Comparison of ENCODE assay signal across 23 cellular contexts in the genomic region with DNA sequence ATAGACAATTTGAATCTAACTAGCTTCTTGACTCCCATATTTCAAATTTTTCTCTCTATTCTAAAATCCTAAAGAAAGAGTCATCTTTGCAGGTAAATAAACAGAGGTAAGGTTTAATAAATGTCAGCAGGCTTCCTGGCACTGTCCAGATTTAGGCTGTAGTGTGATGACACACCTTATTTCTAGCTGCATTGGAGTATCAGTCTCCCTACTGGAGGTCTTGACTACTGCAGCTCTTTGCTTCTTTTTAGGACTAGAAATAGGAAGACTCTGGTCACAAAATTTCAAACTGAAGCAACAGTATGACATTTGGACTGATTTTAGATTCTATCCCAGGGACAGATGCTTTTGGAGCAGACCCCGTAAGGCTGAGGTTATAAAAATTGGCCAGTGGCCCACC. TPM values are rescaled to one million over a fixed set of nuclear protein-coding genes. Genes with fewer than 3 reads are reported as not detected.
"Had no signal": no experiment of that assay in that cellular context is flagged by ENCODE, and none has a peak within 500 bp of the region (broad histone marks: within the 10 kb centered on the region; RNA-seq: fewer than 3 reads in every experiment).

No MANE protein-coding gene starts in this region.

- H3K4me3 ChIP-seq: colonic mucosa, gastrocnemius medialis, left ventricle myocardium inferior, prostate gland, right atrium auricular region, thyroid gland had no signal

- H3K36me3 ChIP-seq: colonic mucosa, gastrocnemius medialis, left ventricle myocardium inferior, prostate gland, right atrium auricular region, thyroid gland had no signal

- H3K4me1 ChIP-seq: colonic mucosa, gastrocnemius medialis, left ventricle myocardium inferior, prostate gland, right atrium auricular region, thyroid gland had no signal

- DNase-seq: activated CD4-positive, alpha-beta T cell treated with anti-CD3 and anti-CD28 coated beads, Interleukin-2, amount 50 U/mL, for 1 hour; activated CD4-positive, CD25-positive, alpha-beta regulatory T cell treated with anti-CD3 and anti-CD28 coated beads, Interleukin-2, amount 50 U/mL, for 72 hours; activated CD8-positive, alpha-beta memory T cell treated with anti-CD3 and anti-CD28 coated beads, Interleukin-2, amount 50 U/mL, for 4 hours; activated effector memory CD4-positive, alpha-beta T cell treated with Interleukin-2 at 50 U/mL for 16 hours; activated naive CD4-positive, alpha-beta T cell treated with anti-CD3 and anti-CD28 coated beads, Interleukin-2, amount 10 ng/mL, durations not matched to agents 7 days and 5 days; activated naive CD8-positive, alpha-beta T cell treated with anti-CD3 and anti-CD28 coated beads, Interleukin-2, amount 50 U/mL, for 24 hours; activated T-cell treated with anti-CD3 and anti-CD28 coated beads, Interleukin-2, amount 50 U/mL, for 4 hours; anterior cingulate cortex; colonic mucosa; erythroblast; gastrocnemius medialis; head of caudate nucleus; left ventricle myocardium inferior; occipital lobe; stimulated activated CD4-positive, alpha-beta T cell treated with anti-CD3 and anti-CD28 coated beads, Interleukin-2, amount 100 ng/mL, for 24 hours; stimulated activated naive CD4-positive, alpha-beta T cell treated with Interleukin-2 at 50 U/mL for 16 hours; thyroid gland had no signal

- H3K9me3 ChIP-seq: colonic mucosa, gastrocnemius medialis, left ventricle myocardium inferior, prostate gland, right atrium auricular region, thyroid gland had no signal

- ATAC-seq: activated naive CD8-positive, alpha-beta T cell treated with anti-CD3 and anti-CD28 coated beads, Interleukin-2, amount 50 U/mL, for 24 hours; activated T-cell treated with anti-CD3 and anti-CD28 coated beads, Interleukin-2, amount 50 U/mL, for 4 hours; gastrocnemius medialis had no signal

- H3K27me3 ChIP-seq: colonic mucosa, gastrocnemius medialis, right atrium auricular region, thyroid gland had no signal

- H3K27ac ChIP-seq: colonic mucosa, gastrocnemius medialis, left ventricle myocardium inferior, prostate gland, right atrium auricular region, thyroid gland had no signal

RNA-seq across cellular contexts. Expression of gene PPP3R2, which starts 40.7 kb away (rescaled TPM):
- total RNA-seq: activated T-cell treated with anti-CD3 and anti-CD28 coated beads, Interleukin-2, amount 50 U/mL, for 4 hours; colonic mucosa; gastrocnemius medialis; kidney epithelial cell; left ventricle myocardium inferior; occipital lobe; right atrium auricular region; subcutaneous adipose tissue; ureter had no signal
- polyA plus RNA-seq: neural cell had no signal
